1 cellular context compared by ENCODE assay signal in the genomic region with DNA sequence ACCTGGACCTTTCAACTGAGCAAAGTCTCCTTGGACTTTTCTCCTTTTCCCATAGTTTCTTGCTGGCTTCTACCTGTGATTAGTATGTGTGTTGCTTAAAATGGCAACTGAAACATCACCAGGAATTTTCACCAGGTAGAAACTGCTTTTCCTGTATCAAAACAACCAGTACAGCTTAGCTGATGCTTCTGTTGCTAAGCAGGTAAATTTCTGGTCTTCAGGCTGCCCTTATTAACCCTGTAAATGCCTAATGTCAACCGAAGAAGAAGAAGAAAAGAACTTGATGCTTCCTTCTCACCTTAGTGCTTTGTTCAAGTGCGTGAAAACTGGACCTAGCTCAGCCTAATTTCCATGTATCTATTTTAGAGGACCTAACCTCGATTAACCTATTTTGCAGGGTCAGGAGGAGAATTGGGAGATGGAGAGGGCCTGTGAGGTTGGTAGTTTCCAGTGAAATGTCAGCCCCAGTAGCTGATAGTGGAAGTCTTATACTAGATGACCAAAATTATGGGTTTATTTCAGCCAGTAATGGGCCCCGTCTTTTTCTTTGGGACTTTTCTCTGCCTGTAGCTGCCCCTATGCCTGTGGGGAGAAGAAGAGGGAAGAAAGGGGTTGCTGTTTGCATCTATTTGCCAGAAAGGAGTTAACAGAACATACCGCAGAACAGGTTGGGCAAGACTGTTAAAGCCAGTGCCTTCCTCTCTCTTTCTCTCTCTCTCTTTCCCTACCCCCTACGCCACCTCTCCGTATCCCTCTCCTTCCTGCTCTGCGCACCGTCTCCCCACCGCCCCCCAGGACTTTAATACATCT.
TF ChIP-seq lines count a peak whose summit lies in the region.

No MANE protein-coding gene starts in this region.

TF ChIP-seq in H1, 55 proteins besides CTCF, POLR2A, EP300 and RAD21 (continued from another document):
- no peak for TF ChIP-seq NANOG (IDR thresholded peaks at IDR 0.05; ENCODE audit: insufficient read depth, low read depth, low read length, poor library complexity, severe bottlenecking)
- no peak; the same call in 1 of the 2 replicates for TF ChIP-seq TAF1 (IDR thresholded peaks at IDR 0.05; ENCODE audit: low read depth, low read length)
- TF ChIP-seq, protein P1, sequence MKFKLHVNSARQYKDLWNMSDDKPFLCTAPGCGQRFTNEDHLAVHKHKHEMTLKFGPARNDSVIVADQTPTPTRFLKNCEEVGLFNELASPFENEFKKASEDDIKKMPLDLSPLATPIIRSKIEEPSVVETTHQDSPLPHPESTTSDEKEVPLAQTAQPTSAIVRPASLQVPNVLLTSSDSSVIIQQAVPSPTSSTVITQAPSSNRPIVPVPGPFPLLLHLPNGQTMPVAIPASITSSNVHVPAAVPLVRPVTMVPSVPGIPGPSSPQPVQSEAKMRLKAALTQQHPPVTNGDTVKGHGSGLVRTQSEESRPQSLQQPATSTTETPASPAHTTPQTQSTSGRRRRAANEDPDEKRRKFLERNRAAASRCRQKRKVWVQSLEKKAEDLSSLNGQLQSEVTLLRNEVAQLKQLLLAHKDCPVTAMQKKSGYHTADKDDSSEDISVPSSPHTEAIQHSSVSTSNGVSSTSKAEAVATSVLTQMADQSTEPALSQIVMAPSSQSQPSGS (IDR thresholded peaks at IDR 0.05; ENCODE audit: low read length), result no peak
- TF ChIP-seq CEBPB (IDR thresholded peaks at IDR 0.05; ENCODE audit: low read depth, low read length), result no peak
- no peak; the same call in none of the 2 replicates for TF ChIP-seq RBBP5 (IDR thresholded peaks at IDR 0.05; ENCODE audit: borderline replicate concordance, low read depth, low read length)
- no peak for TF ChIP-seq RNF2 (IDR thresholded peaks at IDR 0.05; ENCODE audit: borderline replicate concordance, low read depth, low read length, missing control alignments, poor library complexity, severe bottlenecking)
- TF ChIP-seq BACH1 (IDR thresholded peaks at IDR 0.05; ENCODE audit: low read length), result no peak
- TF ChIP-seq CHD2 (IDR thresholded peaks at IDR 0.05; ENCODE audit: low read length), result no peak
- TF ChIP-seq HDAC6 (IDR thresholded peaks at IDR 0.05; ENCODE audit: low read depth, low read length), result no peak
- peak; percentile 86 for TF ChIP-seq RFX5 (IDR thresholded peaks at IDR 0.05; ENCODE audit: borderline replicate concordance, low read depth, low read length)
- TF ChIP-seq RXRA (IDR thresholded peaks at IDR 0.05; ENCODE audit: insufficient read depth, low read depth, low read length), result no peak
- TF ChIP-seq, protein P2, sequence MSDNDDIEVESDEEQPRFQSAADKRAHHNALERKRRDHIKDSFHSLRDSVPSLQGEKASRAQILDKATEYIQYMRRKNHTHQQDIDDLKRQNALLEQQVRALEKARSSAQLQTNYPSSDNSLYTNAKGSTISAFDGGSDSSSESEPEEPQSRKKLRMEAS (IDR thresholded peaks at IDR 0.05), result no peak
- TF ChIP-seq BCL11A (IDR thresholded peaks at IDR 0.05; ENCODE audit: low read depth in 2 of 2, low read length in 2 of 2), result peak in 1 of 2 experiments; percentile 22
- no peak for TF ChIP-seq CTBP2 (IDR thresholded peaks at IDR 0.05; ENCODE audit: borderline replicate concordance, insufficient read depth, insufficient read length, low read length)
- TF ChIP-seq, protein P3, sequence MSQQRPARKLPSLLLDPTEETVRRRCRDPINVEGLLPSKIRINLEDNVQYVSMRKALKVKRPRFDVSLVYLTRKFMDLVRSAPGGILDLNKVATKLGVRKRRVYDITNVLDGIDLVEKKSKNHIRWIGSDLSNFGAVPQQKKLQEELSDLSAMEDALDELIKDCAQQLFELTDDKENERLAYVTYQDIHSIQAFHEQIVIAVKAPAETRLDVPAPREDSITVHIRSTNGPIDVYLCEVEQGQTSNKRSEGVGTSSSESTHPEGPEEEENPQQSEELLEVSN (IDR thresholded peaks at IDR 0.05), result no peak
- TF ChIP-seq TAF7 (optimal IDR thresholded peaks at IDR 0.05; ENCODE audit: borderline replicate concordance, low read depth, low read length), result no peak
- no peak for TF ChIP-seq ZNF274 (IDR thresholded peaks at IDR 0.05; ENCODE audit: borderline replicate concordance, extremely low read depth, low read length)
- TF ChIP-seq, protein P4, sequence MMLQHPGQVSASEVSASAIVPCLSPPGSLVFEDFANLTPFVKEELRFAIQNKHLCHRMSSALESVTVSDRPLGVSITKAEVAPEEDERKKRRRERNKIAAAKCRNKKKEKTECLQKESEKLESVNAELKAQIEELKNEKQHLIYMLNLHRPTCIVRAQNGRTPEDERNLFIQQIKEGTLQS (IDR thresholded peaks at IDR 0.05; ENCODE audit: insufficient read depth, low read depth, low read length), result no peak
- 0 out of 2 replicates have a peak, but pooled peaks have one; percentile 26 for TF ChIP-seq SP4 (IDR thresholded peaks at IDR 0.05; ENCODE audit: low read length)
- TF ChIP-seq GTF2F1 (IDR thresholded peaks at IDR 0.05; ENCODE audit: borderline replicate concordance, low read depth, low read length), result no peak
- TF ChIP-seq KDM1A (IDR thresholded peaks at IDR 0.05; ENCODE audit: borderline replicate concordance, low read length), result no peak
- TF ChIP-seq JUN (IDR thresholded peaks at IDR 0.05; ENCODE audit: low read depth, low read length), result no peak
- no peak for TF ChIP-seq SIN3A (conservative IDR thresholded peaks at IDR 0.05 in 1 of 2, IDR thresholded peaks at IDR 0.05 in 1 of 2; ENCODE audit: low read depth in 1 of 2, low read length in 2 of 2)
- no peak for TF ChIP-seq EZH2 (IDR thresholded peaks at IDR 0.05; ENCODE audit: low read depth, low read length, severe bottlenecking)
